In genomic region chr14:63555572-63555971, GRCh38 we compare ENCODE assay signal across 20 cellular contexts.
DNase-seq lines count a peak whose midpoint lies in the region.
"Had no signal": no experiment of that assay in that cellular context is flagged by ENCODE, and none has a peak within 500 bp of the region (broad histone marks: within the 10 kb centered on the region; RNA-seq: fewer than 3 reads in every experiment).

No MANE protein-coding gene starts in this region.

- H3K4me1 Mint-ChIP-seq in activated T-cell treated with anti-CD3 and anti-CD28 coated beads, Interleukin-2, amount 50 U/mL, for 24 hours (ENCODE audit: low read depth), result peaks cover 13% of the 10 kb centered on the region

- H3K9me3 Mint-ChIP-seq in activated T-cell treated with anti-CD3 and anti-CD28 coated beads, Interleukin-2, amount 50 U/mL, for 24 hours, result no peaks in the 10 kb centered on the region
- H3K9me3 Mint-ChIP-seq: CD4-positive, alpha-beta T cell had no signal

- H3K4me3 Mint-ChIP-seq in activated T-cell treated with anti-CD3 and anti-CD28 coated beads, Interleukin-2, amount 50 U/mL, for 24 hours, result no peak overlapping the region
- H3K4me3 Mint-ChIP-seq: CD4-positive, alpha-beta T cell had no signal

- no peaks in the 10 kb centered on the region for H3K36me3 Mint-ChIP-seq in activated T-cell treated with anti-CD3 and anti-CD28 coated beads, Interleukin-2, amount 50 U/mL, for 24 hours (ENCODE audit: low read depth)

- DNase-seq in activated T-cell treated with anti-CD3 and anti-CD28 coated beads, Interleukin-2, amount 50 U/mL, for 24 hours, result no peak
- DNase-seq in activated T-cell treated with anti-CD3 and anti-CD28 coated beads for 4 hours (no peak), NCI-H82 (lab: John Stamatoyannopoulos, UW) (no peak)
- peak; percentile 20 for DNase-seq in stimulated activated CD4-positive, alpha-beta T cell treated with anti-CD3 and anti-CD28 coated beads, Interleukin-15, amount 100 ng/mL, for 24 hours
- DNase-seq in stimulated activated CD4-positive, alpha-beta T cell treated with anti-CD3 and anti-CD28 coated beads, Interleukin-4, amount 100 ng/mL, for 4 hours, result no peak
- DNase-seq in activated T-cell treated with anti-CD3 and anti-CD28 coated beads, Interleukin-2, amount 50 U/mL, for 48 hours, result peak; percentile 25 to 31
- DNase-seq in stimulated activated CD8-positive, alpha-beta memory T cell treated with anti-CD3 and anti-CD28 coated beads, Interleukin-4, amount 100 ng/mL, for 48 hours, result peak; percentile 46
- DNase-seq: AML-193; CD4-positive, alpha-beta T cell; GM23248; H7; Karpas-422; NCI-H1092; NCI-H1417 treated with DMSO at 0.1 percent for 48 hours; NCI-H1694 treated with DMSO at 0.1 percent for 48 hours; NCI-H2081; NCI-H2227 treated with DMSO at 0.1 percent for 48 hours; NCI-H526 treated with DMSO at 0.1 percent for 48 hours; Right ventricle myocardium superior; RPMI8226 had no signal

- no peaks in the 10 kb centered on the region for H3K27me3 Mint-ChIP-seq in activated T-cell treated with anti-CD3 and anti-CD28 coated beads, Interleukin-2, amount 50 U/mL, for 24 hours
- H3K27me3 Mint-ChIP-seq: CD4-positive, alpha-beta T cell had no signal

- peak overlapping the region; percentile 74 for H3K27ac Mint-ChIP-seq in activated T-cell treated with anti-CD3 and anti-CD28 coated beads, Interleukin-2, amount 50 U/mL, for 24 hours
- H3K27ac Mint-ChIP-seq: CD4-positive, alpha-beta T cell had no signal

Comparison
In these comparisons a context has a peak if more than half of its experiments do, and no peak if none do; other contexts are left out.
1. DNase-seq: peak in stimulated activated CD4-positive, alpha-beta T cell treated with anti-CD3 and anti-CD28 coated beads, Interleukin-15, amount 100 ng/mL, for 24 hours (single experiment), activated T-cell treated with anti-CD3 and anti-CD28 coated beads, Interleukin-2, amount 50 U/mL, for 48 hours (2 of 2) and stimulated activated CD8-positive, alpha-beta memory T cell treated with anti-CD3 and anti-CD28 coated beads, Interleukin-4, amount 100 ng/mL, for 48 hours (single experiment); none in activated T-cell treated with anti-CD3 and anti-CD28 coated beads, Interleukin-2, amount 50 U/mL, for 24 hours (single experiment), activated T-cell treated with anti-CD3 and anti-CD28 coated beads for 4 hours (single experiment), stimulated activated CD4-positive, alpha-beta T cell treated with anti-CD3 and anti-CD28 coated beads, Interleukin-4, amount 100 ng/mL, for 4 hours (0 of 2) and NCI-H82 (single experiment).